Comparison of ENCODE assay signal across 8 cellular contexts in genomic region chr2:85551698-85552678, GRCh38. TPM values are rescaled to one million over a fixed set of nuclear protein-coding genes. Genes with fewer than 3 reads are reported as not detected.
DNase-seq lines count a peak whose midpoint lies in the region; ATAC-seq and TF ChIP-seq lines count a peak whose summit lies in the region.

No MANE protein-coding gene starts in this region.

- H3K4me3 Mint-ChIP-seq in activated naive CD8-positive, alpha-beta T cell treated with anti-CD3 and anti-CD28 coated beads, Interleukin-2, amount 50 U/mL, for 24 hours, result no peak overlapping the region

- H3K27ac ChIP-seq in heart right ventricle, result no peak overlapping the region

- no peaks in the 10 kb centered on the region for H3K9me3 Mint-ChIP-seq in activated naive CD8-positive, alpha-beta T cell treated with anti-CD3 and anti-CD28 coated beads, Interleukin-2, amount 50 U/mL, for 24 hours

- peak; percentile 83 to 96 (median 94) for TF ChIP-seq CTCF in heart right ventricle (IDR thresholded peaks at IDR 0.05)

- no peak overlapping the region for H3K27ac Mint-ChIP-seq in activated naive CD8-positive, alpha-beta T cell treated with anti-CD3 and anti-CD28 coated beads, Interleukin-2, amount 50 U/mL, for 24 hours

- H3K36me3 ChIP-seq in H7 (replicated peaks; ENCODE audit: control insufficient read depth, insufficient read depth, low read length) (peaks cover 40% of the 10 kb centered on the region), heart right ventricle (peaks cover 0 to 99% (median 46%) of the 10 kb centered on the region in 9 donors)

- peaks cover 1% of the 10 kb centered on the region for H3K4me1 Mint-ChIP-seq in activated naive CD8-positive, alpha-beta T cell treated with anti-CD3 and anti-CD28 coated beads, Interleukin-2, amount 50 U/mL, for 24 hours

- peak; percentile 70 for ATAC-seq in activated naive CD8-positive, alpha-beta T cell treated with anti-CD3 and anti-CD28 coated beads, Interleukin-2, amount 50 U/mL, for 24 hours
- ATAC-seq in heart right ventricle (peak; percentile 38 to 84 (median 78)), GM19467 (IDR thresholded peaks at IDR 0.05; ENCODE audit: unreplicated experiment) (no peak)

- 69 to 73% methylated on average over 9 of the region's 9 CpGs for WGBS in heart right ventricle, 2 donors

- H3K4me1 ChIP-seq in heart right ventricle, result peaks cover 0 to 26% (median 0%) of the 10 kb centered on the region in 9 donors

- peaks cover 27% of the 10 kb centered on the region for H3K36me3 Mint-ChIP-seq in activated naive CD8-positive, alpha-beta T cell treated with anti-CD3 and anti-CD28 coated beads, Interleukin-2, amount 50 U/mL, for 24 hours (ENCODE audit: low read depth)

- DNase-seq in DMS79 (lab: John Stamatoyannopoulos, UW), result peak; percentile 61
- peak; percentile 75 for DNase-seq in H7
- peak; percentile 59 for DNase-seq in NCI-H146 treated with DMSO at 0.1 percent for 48 hours (lab: John Stamatoyannopoulos, UW; ENCODE audit: unreplicated experiment)
- peak; percentile 67 to 89 (median 82) for DNase-seq in T-helper 1 cell
- peak; percentile 85 for DNase-seq in activated naive CD8-positive, alpha-beta T cell treated with anti-CD3 and anti-CD28 coated beads, Interleukin-2, amount 50 U/mL, for 24 hours
- DNase-seq in heart right ventricle, result peak; percentile 74 to 84
- peak; percentile 75 for DNase-seq in retina

- H3K27me3 Mint-ChIP-seq in activated naive CD8-positive, alpha-beta T cell treated with anti-CD3 and anti-CD28 coated beads, Interleukin-2, amount 50 U/mL, for 24 hours, result no peaks in the 10 kb centered on the region

- H3K4me3 ChIP-seq in H7 (ENCODE audit: insufficient read depth, low read depth, low read length) (no peak overlapping the region), heart right ventricle (no peak overlapping the region)

- no peaks in the 10 kb centered on the region for H3K9me3 ChIP-seq in heart right ventricle

- no peaks in the 10 kb centered on the region for H3K27me3 ChIP-seq in H7 (ENCODE audit: control insufficient read depth, insufficient read depth, low read length)
- no peaks in the 10 kb centered on the region for H3K27me3 ChIP-seq in heart right ventricle

- intact Hi-C loops in heart right ventricle (cut with DNase I), result loop anchor here (1.0 to 2.0 kb wide), 4 partner anchors 129 to 132 kb away; no protein-coding TSS in a partner anchor

RNA-seq across cellular contexts. Expression of gene GGCX, which starts 9.3 kb away (rescaled TPM):
- 23.3 and 33.0 TPM in 2 replicates for total RNA-seq in H7 (2014; rRNA removed; shearing (Covaris generic))
- total RNA-seq in heart right ventricle, result 10 to 100 TPM; 18.2 to 31.1 (median 21.6) TPM
- polyA plus RNA-seq in heart right ventricle, result 10 to 100 TPM; 14.0 to 24.5 TPM

RNA-seq across cellular contexts. Expression of gene MAT2A, which starts 13.0 kb away (rescaled TPM):
- 57.6 and 98.6 TPM in 2 replicates for total RNA-seq in H7 (2014; rRNA removed; shearing (Covaris generic))
- 100 to 1,000 TPM in 8 of 10 donors, 10 to 100 TPM in 2; 94.5 to 460 (median 129) TPM for total RNA-seq in heart right ventricle
- polyA plus RNA-seq in heart right ventricle, result 10 to 100 TPM; 81.7 to 93.4 TPM

RNA-seq across cellular contexts. Expression of gene VAMP8, which starts 25.4 kb away (rescaled TPM):
- 17.7 and 33.0 TPM in 2 replicates for total RNA-seq in H7 (2014; rRNA removed; shearing (Covaris generic))
- 10 to 100 TPM in 5 of 10 donors, 1 to 10 TPM in 5; 4.9 to 56.8 (median 9.2) TPM for total RNA-seq in heart right ventricle
- polyA plus RNA-seq in heart right ventricle, result 10 to 100 TPM; 16.4 to 26.6 TPM

RNA-seq across cellular contexts. Expression of gene VAMP5, which starts 32.2 kb away (rescaled TPM):
- total RNA-seq in H7 (2014; rRNA removed; shearing (Covaris generic)), result 1.00 and 1.4 TPM in 2 replicates
- 100 to 1,000 TPM in 1 of 10 donors, 10 to 100 TPM in 9; 25.8 to 146 (median 35.5) TPM for total RNA-seq in heart right ventricle
- 100 to 1,000 TPM in 1 of 2 donors, 10 to 100 TPM in 1; 79.6 to 131 TPM for polyA plus RNA-seq in heart right ventricle

RNA-seq across cellular contexts. Expression of gene RNF181, which starts 43.6 kb away (rescaled TPM):
- 159 and 201 TPM in 2 replicates for total RNA-seq in H7 (2014; rRNA removed; shearing (Covaris generic))
- total RNA-seq in heart right ventricle, result 100 to 1,000 TPM in 1 of 10 donors, 10 to 100 TPM in 9; 74.7 to 117 (median 82.2) TPM
- 100 to 1,000 TPM; 140 to 282 TPM for polyA plus RNA-seq in heart right ventricle
